In the genomic region with DNA sequence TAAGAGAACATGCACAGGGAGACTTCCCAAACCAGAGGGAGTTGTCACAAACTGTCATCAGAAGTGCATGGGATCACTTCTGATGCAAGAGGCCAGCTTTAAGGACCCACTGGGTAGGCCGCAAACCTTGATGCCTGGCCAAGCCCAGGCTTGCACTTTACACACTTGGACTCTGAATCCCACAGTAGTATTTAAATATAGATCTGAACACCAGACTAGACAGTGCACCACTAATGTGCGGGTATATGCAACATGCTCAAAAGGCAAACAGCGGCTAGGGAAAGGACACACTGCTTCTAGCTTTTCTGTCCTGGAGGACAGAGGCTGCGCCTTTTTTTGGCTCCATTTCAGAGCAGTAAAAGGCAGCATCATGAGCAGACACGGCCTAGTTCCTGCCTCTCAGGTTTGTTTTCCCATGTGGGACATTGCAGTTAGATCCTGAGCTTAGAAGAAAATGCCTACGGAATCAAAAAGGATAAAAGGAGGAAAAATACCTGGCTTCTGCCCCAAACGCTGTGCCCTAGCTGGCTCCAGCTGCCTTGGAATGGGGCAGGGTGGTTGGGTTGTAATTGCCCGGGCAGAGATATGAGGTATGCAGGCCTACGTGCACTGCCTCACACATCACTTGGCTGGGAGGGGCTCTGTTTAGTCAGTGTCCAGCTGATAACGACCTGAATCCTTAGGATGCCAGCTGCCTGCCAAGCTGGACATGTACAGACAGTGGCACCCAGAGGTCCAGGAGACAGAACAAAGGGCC, we compare ENCODE assay signal across 1 cellular context.
TF ChIP-seq lines count a peak whose summit lies in the region.

No MANE protein-coding gene starts in this region.

TF ChIP-seq in HepG2, 621 proteins besides CTCF, POLR2A, EP300 and RAD21 (continued from another document and continues in another):
- TF ChIP-seq, protein P1, sequence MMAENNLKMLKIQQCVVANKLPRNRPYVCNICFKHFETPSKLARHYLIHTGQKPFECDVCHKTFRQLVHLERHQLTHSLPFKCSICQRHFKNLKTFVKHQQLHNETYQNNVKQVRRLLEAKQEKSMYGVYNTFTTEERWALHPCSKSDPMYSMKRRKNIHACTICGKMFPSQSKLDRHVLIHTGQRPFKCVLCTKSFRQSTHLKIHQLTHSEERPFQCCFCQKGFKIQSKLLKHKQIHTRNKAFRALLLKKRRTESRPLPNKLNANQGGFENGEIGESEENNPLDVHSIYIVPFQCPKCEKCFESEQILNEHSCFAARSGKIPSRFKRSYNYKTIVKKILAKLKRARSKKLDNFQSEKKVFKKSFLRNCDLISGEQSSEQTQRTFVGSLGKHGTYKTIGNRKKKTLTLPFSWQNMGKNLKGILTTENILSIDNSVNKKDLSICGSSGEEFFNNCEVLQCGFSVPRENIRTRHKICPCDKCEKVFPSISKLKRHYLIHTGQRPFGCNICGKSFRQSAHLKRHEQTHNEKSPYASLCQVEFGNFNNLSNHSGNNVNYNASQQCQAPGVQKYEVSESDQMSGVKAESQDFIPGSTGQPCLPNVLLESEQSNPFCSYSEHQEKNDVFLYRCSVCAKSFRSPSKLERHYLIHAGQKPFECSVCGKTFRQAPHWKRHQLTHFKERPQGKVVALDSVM (CRISPR knock-in tag; IDR thresholded peaks at IDR 0.05): no peak; the same call in 1 of the 2 replicates
- TF ChIP-seq ZC3H4 (CRISPR knock-in tag; IDR thresholded peaks at IDR 0.05; ENCODE audit: borderline replicate concordance) (no peak), FOXP1 (IDR thresholded peaks at IDR 0.05) (no peak), FOXP1 (CRISPR knock-in tag; IDR thresholded peaks at IDR 0.05) (peak; percentile 72), ZNF7 (CRISPR knock-in tag; IDR thresholded peaks at IDR 0.05) (peak; percentile 67), ZNF354B (CRISPR knock-in tag; IDR thresholded peaks at IDR 0.05) (no peak), NFRKB (IDR thresholded peaks at IDR 0.05) (no peak), SRSF9 (IDR thresholded peaks at IDR 0.05; ENCODE audit: borderline replicate concordance, insufficient read depth, low read depth, low read length, poor library complexity, severe bottlenecking) (no peak), PRDM4 (CRISPR knock-in tag; IDR thresholded peaks at IDR 0.05; ENCODE audit: borderline replicate concordance) (no peak), BRD4 (CRISPR knock-in tag; IDR thresholded peaks at IDR 0.05) (peak; percentile 94), ZNF441 (CRISPR knock-in tag; IDR thresholded peaks at IDR 0.05; ENCODE audit: borderline replicate concordance) (no peak; the same call in 1 of the 2 replicates), ZNF709 (CRISPR knock-in tag; IDR thresholded peaks at IDR 0.05) (peak; percentile 47; the same call in 1 of the 2 replicates), ZNF33B (CRISPR knock-in tag; IDR thresholded peaks at IDR 0.05) (peak; percentile 47; the same call in 1 of the 2 replicates), ZEB1 (IDR thresholded peaks at IDR 0.05; ENCODE audit: insufficient replicate concordance, low read depth) (no peak), SRSF4 (IDR thresholded peaks at IDR 0.05; ENCODE audit: low read depth, low read length, poor library complexity, severe bottlenecking) (no peak), ZNF431 (CRISPR knock-in tag; IDR thresholded peaks at IDR 0.05; ENCODE audit: borderline replicate concordance, low read depth) (no peak), ARNT2 (CRISPR knock-in tag; IDR thresholded peaks at IDR 0.05; ENCODE audit: low read depth) (peak; percentile 86), ETV6 (CRISPR knock-in tag; conservative IDR thresholded peaks at IDR 0.05) (no peak), MNT (IDR thresholded peaks at IDR 0.05) (peak; percentile 48; the same call in 1 of the 2 replicates), ZNF460 (CRISPR knock-in tag; IDR thresholded peaks at IDR 0.05; ENCODE audit: borderline replicate concordance) (no peak; the same call in 1 of the 2 replicates), ZNF30 (CRISPR knock-in tag; IDR thresholded peaks at IDR 0.05) (no peak; the same call in 1 of the 2 replicates), NCOA2 (CRISPR knock-in tag; IDR thresholded peaks at IDR 0.05) (peak; percentile 78), SPEN (CRISPR knock-in tag; IDR thresholded peaks at IDR 0.05; ENCODE audit: low read depth) (peak; percentile 82), ZNF446 (CRISPR knock-in tag; IDR thresholded peaks at IDR 0.05) (no peak), TAF15 (IDR thresholded peaks at IDR 0.05; ENCODE audit: low read depth, low read length, poor library complexity, severe bottlenecking) (no peak), THRA (CRISPR knock-in tag; IDR thresholded peaks at IDR 0.05; ENCODE audit: borderline replicate concordance) (peak; percentile 70), KLF11 (CRISPR knock-in tag; IDR thresholded peaks at IDR 0.05) (peak; percentile 26; the same call in 1 of the 2 replicates), ASH2L (IDR thresholded peaks at IDR 0.05; ENCODE audit: insufficient read length, low read depth, low read length) (no peak), HNRNPLL (IDR thresholded peaks at IDR 0.05; ENCODE audit: low read depth, low read length, poor library complexity, severe bottlenecking) (no peak), SMYD3 (CRISPR knock-in tag; IDR thresholded peaks at IDR 0.05) (peak; percentile 75), ZNF772 (CRISPR knock-in tag; IDR thresholded peaks at IDR 0.05) (no peak; the same call in 1 of the 2 replicates), ELF3 (CRISPR knock-in tag; IDR thresholded peaks at IDR 0.05) (peak; percentile 85), KDM1A (CRISPR knock-in tag; IDR thresholded peaks at IDR 0.05) (no peak; the same call in 1 of the 2 replicates), JDP2 (CRISPR knock-in tag; IDR thresholded peaks at IDR 0.05; ENCODE audit: borderline replicate concordance) (no peak; the same call in 1 of the 2 replicates), ZMYM2 (CRISPR knock-in tag; IDR thresholded peaks at IDR 0.05) (peak; percentile 95), ISL2 (CRISPR knock-in tag; IDR thresholded peaks at IDR 0.05) (peak; percentile 78), RXRB (CRISPR knock-in tag; IDR thresholded peaks at IDR 0.05; ENCODE audit: borderline replicate concordance) (peak; percentile 66), KDM3A (CRISPR knock-in tag; IDR thresholded peaks at IDR 0.05; ENCODE audit: low read depth) (peak; percentile 18; the same call in 1 of the 2 replicates), KAT2B (IDR thresholded peaks at IDR 0.05; ENCODE audit: borderline replicate concordance, low read depth, low read length) (no peak), PPARG (CRISPR knock-in tag; conservative IDR thresholded peaks at IDR 0.05) (peak; percentile 9), ZNF557 (CRISPR knock-in tag; IDR thresholded peaks at IDR 0.05) (no peak; the same call in none of the 2 replicates), ZMAT3 (CRISPR knock-in tag; conservative IDR thresholded peaks at IDR 0.05) (peak; percentile 53), ZKSCAN1 (IDR thresholded peaks at IDR 0.05; ENCODE audit: low read length) (0 out of 2 replicates have a peak, but pooled peaks have one; percentile 46), NBN (conservative IDR thresholded peaks at IDR 0.05) (no peak), TCF12 (IDR thresholded peaks at IDR 0.05) (no peak), TCF12 (CRISPR knock-in tag; IDR thresholded peaks at IDR 0.05) (peak; percentile 65; the same call in 1 of the 2 replicates), TBL1XR1 (IDR thresholded peaks at IDR 0.05; ENCODE audit: borderline replicate concordance, low read length, partially characterized antibody) (peak; percentile 53), FOXK1 (CRISPR knock-in tag; IDR thresholded peaks at IDR 0.05; ENCODE audit: borderline replicate concordance, low read depth) (peak; percentile 58; the same call in 1 of the 2 replicates)
- TF ChIP-seq, protein P2, sequence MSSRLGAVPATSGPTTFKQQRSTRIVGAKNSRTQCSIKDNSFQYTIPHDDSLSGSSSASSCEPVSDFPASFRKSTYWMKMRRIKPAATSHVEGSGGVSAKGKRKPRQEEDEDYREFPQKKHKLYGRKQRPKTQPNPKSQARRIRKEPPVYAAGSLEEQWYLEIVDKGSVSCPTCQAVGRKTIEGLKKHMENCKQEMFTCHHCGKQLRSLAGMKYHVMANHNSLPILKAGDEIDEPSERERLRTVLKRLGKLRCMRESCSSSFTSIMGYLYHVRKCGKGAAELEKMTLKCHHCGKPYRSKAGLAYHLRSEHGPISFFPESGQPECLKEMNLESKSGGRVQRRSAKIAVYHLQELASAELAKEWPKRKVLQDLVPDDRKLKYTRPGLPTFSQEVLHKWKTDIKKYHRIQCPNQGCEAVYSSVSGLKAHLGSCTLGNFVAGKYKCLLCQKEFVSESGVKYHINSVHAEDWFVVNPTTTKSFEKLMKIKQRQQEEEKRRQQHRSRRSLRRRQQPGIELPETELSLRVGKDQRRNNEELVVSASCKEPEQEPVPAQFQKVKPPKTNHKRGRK (CRISPR knock-in tag; IDR thresholded peaks at IDR 0.05): peak; percentile 17; the same call in 1 of the 2 replicates
- TF ChIP-seq, protein P3, sequence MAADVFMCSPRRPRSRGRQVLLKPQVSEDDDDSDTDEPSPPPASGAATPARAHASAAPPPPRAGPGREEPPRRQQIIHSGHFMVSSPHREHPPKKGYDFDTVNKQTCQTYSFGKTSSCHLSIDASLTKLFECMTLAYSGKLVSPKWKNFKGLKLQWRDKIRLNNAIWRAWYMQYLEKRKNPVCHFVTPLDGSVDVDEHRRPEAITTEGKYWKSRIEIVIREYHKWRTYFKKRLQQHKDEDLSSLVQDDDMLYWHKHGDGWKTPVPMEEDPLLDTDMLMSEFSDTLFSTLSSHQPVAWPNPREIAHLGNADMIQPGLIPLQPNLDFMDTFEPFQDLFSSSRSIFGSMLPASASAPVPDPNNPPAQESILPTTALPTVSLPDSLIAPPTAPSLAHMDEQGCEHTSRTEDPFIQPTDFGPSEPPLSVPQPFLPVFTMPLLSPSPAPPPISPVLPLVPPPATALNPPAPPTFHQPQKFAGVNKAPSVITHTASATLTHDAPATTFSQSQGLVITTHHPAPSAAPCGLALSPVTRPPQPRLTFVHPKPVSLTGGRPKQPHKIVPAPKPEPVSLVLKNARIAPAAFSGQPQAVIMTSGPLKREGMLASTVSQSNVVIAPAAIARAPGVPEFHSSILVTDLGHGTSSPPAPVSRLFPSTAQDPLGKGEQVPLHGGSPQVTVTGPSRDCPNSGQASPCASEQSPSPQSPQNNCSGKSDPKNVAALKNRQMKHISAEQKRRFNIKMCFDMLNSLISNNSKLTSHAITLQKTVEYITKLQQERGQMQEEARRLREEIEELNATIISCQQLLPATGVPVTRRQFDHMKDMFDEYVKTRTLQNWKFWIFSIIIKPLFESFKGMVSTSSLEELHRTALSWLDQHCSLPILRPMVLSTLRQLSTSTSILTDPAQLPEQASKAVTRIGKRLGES (CRISPR knock-in tag; IDR thresholded peaks at IDR 0.05; ENCODE audit: borderline replicate concordance): no peak
- TF ChIP-seq, protein P4, sequence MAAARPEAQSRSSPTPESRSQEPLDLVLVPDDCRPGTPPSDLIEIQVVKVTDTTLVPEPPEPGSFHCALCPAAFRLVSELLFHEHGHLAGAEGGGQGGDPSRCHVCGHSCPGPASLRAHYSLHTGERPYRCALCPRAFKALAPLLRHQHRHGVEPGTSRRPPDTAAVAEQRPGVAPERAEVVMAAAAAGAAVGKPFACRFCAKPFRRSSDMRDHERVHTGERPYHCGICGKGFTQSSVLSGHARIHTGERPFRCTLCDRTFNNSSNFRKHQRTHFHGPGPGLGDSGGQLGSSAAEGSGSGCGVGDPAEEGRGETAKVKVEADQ (CRISPR knock-in tag; IDR thresholded peaks at IDR 0.05; ENCODE audit: borderline replicate concordance): 0 out of 2 replicates have a peak, but pooled peaks have one; percentile 16
- TF ChIP-seq, protein P5, sequence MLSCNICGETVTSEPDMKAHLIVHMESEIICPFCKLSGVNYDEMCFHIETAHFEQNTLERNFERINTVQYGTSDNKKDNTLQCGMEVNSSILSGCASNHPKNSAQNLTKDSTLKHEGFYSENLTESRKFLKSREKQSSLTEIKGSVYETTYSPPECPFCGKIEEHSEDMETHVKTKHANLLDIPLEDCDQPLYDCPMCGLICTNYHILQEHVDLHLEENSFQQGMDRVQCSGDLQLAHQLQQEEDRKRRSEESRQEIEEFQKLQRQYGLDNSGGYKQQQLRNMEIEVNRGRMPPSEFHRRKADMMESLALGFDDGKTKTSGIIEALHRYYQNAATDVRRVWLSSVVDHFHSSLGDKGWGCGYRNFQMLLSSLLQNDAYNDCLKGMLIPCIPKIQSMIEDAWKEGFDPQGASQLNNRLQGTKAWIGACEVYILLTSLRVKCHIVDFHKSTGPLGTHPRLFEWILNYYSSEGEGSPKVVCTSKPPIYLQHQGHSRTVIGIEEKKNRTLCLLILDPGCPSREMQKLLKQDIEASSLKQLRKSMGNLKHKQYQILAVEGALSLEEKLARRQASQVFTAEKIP (CRISPR knock-in tag; IDR thresholded peaks at IDR 0.05; ENCODE audit: borderline replicate concordance): no peak
